In the genomic region with DNA sequence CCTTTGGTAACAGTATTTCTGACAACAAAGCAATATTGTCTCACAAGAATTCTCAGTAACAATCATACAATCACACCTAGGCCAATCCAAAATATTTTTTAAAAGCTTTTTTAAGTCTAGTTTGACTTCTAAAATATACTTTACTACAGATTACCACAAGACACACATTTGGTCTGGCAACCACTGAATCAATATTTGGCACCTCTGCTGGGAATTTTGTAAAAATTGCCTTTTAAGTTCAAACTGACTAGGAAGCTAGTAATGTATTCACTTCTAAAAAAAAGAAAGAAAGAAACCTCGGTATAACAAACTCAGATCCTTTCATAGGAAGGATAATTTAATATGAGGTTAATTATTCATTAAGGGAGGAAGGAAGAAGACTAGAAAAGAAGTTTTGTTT, we compare ENCODE assay signal across 30 cellular contexts.
"Had no signal": no experiment of that assay in that cellular context is flagged by ENCODE, and none has a peak within 500 bp of the region (broad histone marks: within the 10 kb centered on the region; RNA-seq: fewer than 3 reads in every experiment).

No MANE protein-coding gene starts in this region.

- H3K27ac ChIP-seq: neural progenitor cell, ovary, psoas muscle, skin epidermis, spleen, stomach, thoracic aorta, thyroid gland, tibial nerve, upper lobe of left lung, vagina had no signal

- H3K4me2 ChIP-seq: neural progenitor cell, smooth muscle cell had no signal

- H3K27me3 ChIP-seq: neural progenitor cell, ovary, spleen, stomach, thyroid gland, tibial nerve, upper lobe of left lung, vagina had no signal

- FAIRE-seq: urothelium cell line had no signal

- H2AFZ ChIP-seq: neural progenitor cell, parathyroid adenoma had no signal

- H3K36me3 Mint-ChIP-seq: natural killer cell; neural progenitor cell; stimulated activated memory B cell treated with anti-CD40 and anti-IgM and Interleukin-4, amounts not matched to agents 10 μg/mL and 1 μg/mL and 100 μg/mL, for 72 hours had no signal

- H3K27me3 Mint-ChIP-seq: progenitor cell of endocrine pancreas; stimulated activated memory B cell treated with anti-CD40 and anti-IgM and Interleukin-4, amounts not matched to agents 10 μg/mL and 1 μg/mL and 100 μg/mL, for 72 hours; stimulated activated naive CD8-positive, alpha-beta T cell treated with anti-CD3 and anti-CD28 coated beads, Interleukin-15, Interleukin-2, amounts not matched to agents 100 ng/mL and 50 ng/mL, for 24 hours had no signal

- H3K79me2 ChIP-seq: parathyroid adenoma had no signal

- H3K27ac Mint-ChIP-seq: naive thymus-derived CD4-positive, alpha-beta T cell; natural killer cell; nephron; neural progenitor cell; progenitor cell of endocrine pancreas; stimulated activated memory B cell treated with anti-CD40 and anti-IgM and Interleukin-4, amounts not matched to agents 10 μg/mL and 1 μg/mL and 100 μg/mL, for 72 hours; stimulated activated naive CD8-positive, alpha-beta T cell treated with anti-CD3 and anti-CD28 coated beads, Interleukin-15, Interleukin-2, amounts not matched to agents 100 ng/mL and 50 ng/mL, for 24 hours had no signal

- H3K4me3 ChIP-seq: neural progenitor cell, ovary, psoas muscle, skin epidermis, smooth muscle cell, spleen, stomach, thoracic aorta, thyroid gland, tibial nerve, upper lobe of left lung, vagina had no signal

- H3K36me3 ChIP-seq: neural progenitor cell, ovary, spleen, stomach, thoracic aorta, thyroid gland, tibial nerve, upper lobe of left lung, vagina had no signal

- H3K9me3 Mint-ChIP-seq: natural killer cell; stimulated activated memory B cell treated with anti-CD40 and anti-IgM and Interleukin-4, amounts not matched to agents 10 μg/mL and 1 μg/mL and 100 μg/mL, for 72 hours had no signal

- H3K4me3 Mint-ChIP-seq: naive thymus-derived CD4-positive, alpha-beta T cell; natural killer cell; nephron; neural progenitor cell; stimulated activated memory B cell treated with anti-CD40 and anti-IgM and Interleukin-4, amounts not matched to agents 10 μg/mL and 1 μg/mL and 100 μg/mL, for 72 hours; stimulated activated naive CD8-positive, alpha-beta T cell treated with anti-CD3 and anti-CD28 coated beads, Interleukin-15, Interleukin-2, amounts not matched to agents 100 ng/mL and 50 ng/mL, for 24 hours had no signal

- H3K9ac ChIP-seq: neural progenitor cell, parathyroid adenoma had no signal

- H3K4me1 ChIP-seq: psoas muscle, spleen, stomach, thyroid gland, tibial nerve, upper lobe of left lung, vagina had no signal

- H3K9me3 ChIP-seq: ovary, psoas muscle, thoracic aorta, thyroid gland, upper lobe of left lung, vagina had no signal

- H3K4me1 Mint-ChIP-seq: naive thymus-derived CD4-positive, alpha-beta T cell; natural killer cell had no signal

- ATAC-seq: naive thymus-derived CD4-positive, alpha-beta T cell; natural killer cell; psoas muscle; right cardiac atrium; sciatic nerve; stimulated activated memory B cell treated with anti-CD40 and anti-IgM and Interleukin-4, amounts not matched to agents 10 μg/mL and 1 μg/mL and 100 μg/mL, for 72 hours had no signal

- DNase-seq: naive thymus-derived CD4-positive, alpha-beta T cell; natural killer cell; occipital lobe; ovary; posterior cingulate gyrus; psoas muscle; right cardiac atrium; spleen; stimulated activated CD4-positive, alpha-beta T cell treated with anti-CD3 and anti-CD28 coated beads, Interleukin-12 subunit alpha, Interleukin-12 subunit beta, amount 100 ng/mL, for 4 hours; stimulated activated CD4-positive, alpha-beta T cell treated with anti-CD3 and anti-CD28 coated beads, Interleukin-1b, Interleukin-23, amount 100 ng/mL, for 48 hours; stimulated activated CD4-positive, alpha-beta T cell treated with anti-CD3 and anti-CD28 coated beads, Interleukin-4, amount 100 ng/mL, for 1 hour; stimulated activated CD4-positive, alpha-beta T cell treated with anti-CD3 and anti-CD28 coated beads, Interleukin-4, amount 100 ng/mL, for 4 hours; stimulated activated CD8-positive, alpha-beta memory T cell treated with anti-CD3 and anti-CD28 coated beads, Interleukin-4, amount 100 ng/mL, for 48 hours; stimulated activated naive CD4-positive, alpha-beta T cell treated with Interleukin-2 at 50 U/mL for 16 hours; stomach; thyroid gland; upper lobe of left lung had no signal
